ENCODE assay signal across 13 cellular contexts in the genomic region with DNA sequence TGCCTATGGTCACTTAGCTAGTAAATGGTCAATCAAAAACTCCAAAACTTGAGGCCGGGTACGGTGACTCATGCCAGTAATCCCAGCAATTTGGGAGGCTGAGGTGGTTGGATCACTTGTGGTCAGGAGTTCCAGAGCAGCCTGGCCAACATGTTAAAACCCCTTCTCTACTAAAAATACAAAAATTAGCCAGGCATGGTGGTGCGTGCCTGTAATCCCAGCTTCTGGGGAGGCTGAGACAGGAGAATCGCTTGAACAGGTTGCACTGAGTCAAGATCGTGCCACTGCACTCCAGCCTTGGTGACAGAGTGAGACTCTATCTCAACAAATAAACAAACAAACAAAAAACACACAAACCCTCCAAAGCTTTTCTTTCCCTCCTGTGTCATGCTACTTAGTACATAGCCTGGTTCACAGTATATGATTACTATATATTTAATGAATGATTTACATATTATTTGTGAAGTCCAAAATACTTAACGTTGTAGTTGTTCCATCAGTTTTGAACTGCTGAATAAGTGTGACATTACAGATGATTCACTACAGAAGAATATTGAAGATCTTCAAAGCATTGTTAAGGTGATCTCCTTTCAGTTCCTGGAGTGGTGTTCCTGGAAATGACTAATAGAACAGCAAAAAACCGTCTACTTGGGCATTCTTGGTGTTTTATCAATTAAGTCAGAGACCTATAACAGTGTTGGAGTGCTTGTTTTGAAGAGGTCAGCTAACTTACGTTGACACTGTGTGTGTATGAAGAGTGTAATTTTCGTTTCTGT.
DNase-seq lines count a peak whose midpoint lies in the region; ATAC-seq, FAIRE-seq and TF ChIP-seq lines count a peak whose summit lies in the region.
"Had no signal": no experiment of that assay in that cellular context is flagged by ENCODE, and none has a peak within 500 bp of the region (broad histone marks: within the 10 kb centered on the region; RNA-seq: fewer than 3 reads in every experiment).

No MANE protein-coding gene starts in this region.

- H3K79me2 ChIP-seq in ACC112 (ENCODE audit: control insufficient read depth, insufficient read depth, low read length, unreplicated experiment), result peaks cover 6% of the 10 kb centered on the region

- peak overlapping the region; percentile 49 for H3K27ac ChIP-seq in ACC112 (ENCODE audit: low read depth, low read length)
- H3K27ac ChIP-seq: dorsolateral prefrontal cortex had no signal

- H2AFZ ChIP-seq in ACC112 (ENCODE audit: low read length, unreplicated experiment), result no peak overlapping the region

- no peaks in the 10 kb centered on the region for H3K27me3 Mint-ChIP-seq in activated CD8-positive, alpha-beta T cell treated with anti-CD3 and anti-CD28 coated beads for 36 hours
- H3K27me3 Mint-ChIP-seq: activated B cell treated with CpG ODN at 0.5 μM for 24 hours had no signal

- TF ChIP-seq CTCF in activated CD8-positive, alpha-beta T cell treated with anti-CD3 and anti-CD28 coated beads for 36 hours (IDR thresholded peaks at IDR 0.05), result no peak
- no peak for TF ChIP-seq CTCF in fibroblast of villous mesenchyme (IDR thresholded peaks at IDR 0.05; ENCODE audit: insufficient read depth, low read depth, low read length)

- POLR2A ChIA-PET in activated CD8-positive, alpha-beta T cell treated with anti-CD3 and anti-CD28 coated beads for 36 hours (lab: Charles Lee), result interaction anchor here (0.7 to 1.2 kb wide), 2 partner anchors 11 to 43 kb away, joined by 3 read pairs; no protein-coding TSS in a partner anchor

- peak; percentile 88 for ATAC-seq in activated CD8-positive, alpha-beta T cell treated with anti-CD3 and anti-CD28 coated beads for 36 hours
- ATAC-seq in GM21786 (IDR thresholded peaks at IDR 0.05; ENCODE audit: unreplicated experiment), result no peak
- no peak for ATAC-seq in left cardiac atrium

- peaks cover 34% of the 10 kb centered on the region for H3K4me1 ChIP-seq in ACC112 (ENCODE audit: control insufficient read depth, insufficient read depth, low read length, unreplicated experiment)

- no peaks in the 10 kb centered on the region for H3K27me3 ChIP-seq in ACC112 (ENCODE audit: insufficient read depth, low read length)
- H3K27me3 ChIP-seq: dorsolateral prefrontal cortex had no signal

- H3K27ac Mint-ChIP-seq in activated CD8-positive, alpha-beta T cell treated with anti-CD3 and anti-CD28 coated beads for 36 hours, result peak overlapping the region; percentile 92
- H3K27ac Mint-ChIP-seq: activated B cell treated with CpG ODN at 0.5 μM for 24 hours had no signal

- peaks cover 1% of the 10 kb centered on the region for H3K9me3 Mint-ChIP-seq in activated CD8-positive, alpha-beta T cell treated with anti-CD3 and anti-CD28 coated beads for 36 hours
- H3K9me3 Mint-ChIP-seq: activated B cell treated with CpG ODN at 0.5 μM for 24 hours had no signal

- no peak for TF ChIP-seq POLR2A in H54 (IDR thresholded peaks at IDR 0.05; ENCODE audit: low read depth, low read length)

- FAIRE-seq in H54 (lab: Jason Lieb, UNC), result peak; percentile 100

- peak overlapping the region; percentile 42 for H3K4me3 Mint-ChIP-seq in activated CD8-positive, alpha-beta T cell treated with anti-CD3 and anti-CD28 coated beads for 36 hours
- H3K4me3 Mint-ChIP-seq: activated B cell treated with CpG ODN at 0.5 μM for 24 hours had no signal

- CTCF ChIA-PET in activated CD8-positive, alpha-beta T cell treated with anti-CD3 and anti-CD28 coated beads for 36 hours (lab: Charles Lee), result no interaction called here

- peak; percentile 36 for DNase-seq in H54 (ENCODE audit: insufficient read length, low spot score)
- peak; percentile 37 for DNase-seq in activated CD8-positive, alpha-beta T cell treated with anti-CD3 and anti-CD28 coated beads for 36 hours
- DNase-seq in fibroblast of villous mesenchyme (ENCODE audit: low read depth), result peak; percentile 56
- no peak for DNase-seq in SIG-M5 (lab: John Stamatoyannopoulos, UW)
- DNase-seq in GM19240 (ENCODE audit: insufficient read length, low spot score), result no peak
- no peak for DNase-seq in left cardiac atrium
- DNase-seq: activated B cell treated with CpG ODN at 0.5 μM for 24 hours, DND-41, dorsolateral prefrontal cortex, NCI-H524 treated with DMSO at 0.1 percent for 48 hours had no signal

- intact Hi-C loops in activated CD8-positive, alpha-beta T cell treated with anti-CD3 and anti-CD28 coated beads for 36 hours (cut with micrococcal nuclease), result no loop called here
- intact Hi-C loops in left cardiac atrium (cut with DNase I), result no loop called here

- peak overlapping the region; percentile 11; the same call in 1 of the 2 replicates for H3K4me3 ChIP-seq in ACC112 (ENCODE audit: low read depth, low read length)
- no peak overlapping the region for H3K4me3 ChIP-seq in fibroblast of villous mesenchyme (ENCODE audit: low read depth, low read length)
- H3K4me3 ChIP-seq: dorsolateral prefrontal cortex, lung had no signal

- H3K4me1 Mint-ChIP-seq in activated CD8-positive, alpha-beta T cell treated with anti-CD3 and anti-CD28 coated beads for 36 hours (ENCODE audit: low read depth), result peaks cover 27% of the 10 kb centered on the region

- peaks cover 15% of the 10 kb centered on the region for H3K36me3 Mint-ChIP-seq in activated CD8-positive, alpha-beta T cell treated with anti-CD3 and anti-CD28 coated beads for 36 hours (ENCODE audit: low read depth)

- no peaks in the 10 kb centered on the region for H3K36me3 ChIP-seq in ACC112 (ENCODE audit: insufficient read depth, low read length)

Comparison
In these comparisons a context has a peak if more than half of its experiments do, and no peak if none do; other contexts are left out.
1. DNase-seq: peak in H54 (single experiment), activated CD8-positive, alpha-beta T cell treated with anti-CD3 and anti-CD28 coated beads for 36 hours (single experiment) and fibroblast of villous mesenchyme (single experiment); none in SIG-M5 (single experiment), GM19240 (single experiment) and left cardiac atrium (single experiment).